In genomic region chr4:3073158-3074077, GRCh38 we compare ENCODE assay signal across 8 cellular contexts. TPM values are rescaled to one million over a fixed set of nuclear protein-coding genes. Genes with fewer than 3 reads are reported as not detected.
DNase-seq lines count a peak whose midpoint lies in the region; ATAC-seq lines count a peak whose summit lies in the region.

No MANE protein-coding gene starts in this region.

- peak overlapping the region; percentile 59; the same call in 1 of the 2 replicates for H3K9ac ChIP-seq in ES-I3 (ENCODE audit: low read depth, low read length)

- no peaks in the 10 kb centered on the region for H3K9me3 Mint-ChIP-seq in natural killer cell treated with Interleukin-12 subunit alpha and Interleukin-12 subunit beta and Interleukin-15 and Interleukin-18, amount 100 ng/mL, for 72 hours

- no peaks in the 10 kb centered on the region for H3K36me3 Mint-ChIP-seq in natural killer cell treated with Interleukin-12 subunit alpha and Interleukin-12 subunit beta and Interleukin-15 and Interleukin-18, amount 100 ng/mL, for 72 hours

- no peaks in the 10 kb centered on the region for H3K27me3 ChIP-seq in ectodermal cell (ENCODE audit: control insufficient read depth, insufficient read depth, low read length, poor library complexity, severe bottlenecking)

- peaks cover 21 to 24% of the 10 kb centered on the region in 2 donors for H3K4me1 Mint-ChIP-seq in natural killer cell treated with Interleukin-12 subunit alpha and Interleukin-12 subunit beta and Interleukin-15 and Interleukin-18, amount 100 ng/mL, for 72 hours (ENCODE audit: low read depth in 2 of 2)

- H3K27me3 Mint-ChIP-seq in natural killer cell treated with Interleukin-12 subunit alpha and Interleukin-12 subunit beta and Interleukin-15 and Interleukin-18, amount 100 ng/mL, for 72 hours = no peaks in the 10 kb centered on the region

- peak overlapping the region in 1 of 2 donors; percentile 35 for H3K27ac Mint-ChIP-seq in natural killer cell treated with Interleukin-12 subunit alpha and Interleukin-12 subunit beta and Interleukin-15 and Interleukin-18, amount 100 ng/mL, for 72 hours

- ATAC-seq in GM21737 (IDR thresholded peaks at IDR 0.05; ENCODE audit: unreplicated experiment) (peak; percentile 25), GM18520 (IDR thresholded peaks at IDR 0.05; ENCODE audit: unreplicated experiment) (no peak)
- ATAC-seq in natural killer cell treated with Interleukin-12 subunit alpha and Interleukin-12 subunit beta and Interleukin-15 and Interleukin-18, amount 100 ng/mL, for 72 hours = no peak

- H3K4me1 ChIP-seq in ES-I3 (ENCODE audit: insufficient read depth, low read length) (peaks cover 9% of the 10 kb centered on the region; the same call in 1 of the 2 replicates), ectodermal cell (ENCODE audit: control insufficient read depth, insufficient read depth, low read length) (no peaks in the 10 kb centered on the region)

- H3K9me3 ChIP-seq in ES-I3 (ENCODE audit: control insufficient read depth, insufficient read depth, low read length) (no peaks in the 10 kb centered on the region), ectodermal cell (ENCODE audit: control insufficient read depth, low read length) (no peaks in the 10 kb centered on the region)

- H3K36me3 ChIP-seq in ES-I3 (ENCODE audit: insufficient read depth, low read length) (no peaks in the 10 kb centered on the region), ectodermal cell (ENCODE audit: control insufficient read depth, insufficient read depth, low read length) (no peaks in the 10 kb centered on the region)

- WGBS in ectodermal cell, 2 experiments = 18 to 19% methylated on average over 52 to 54 of the region's 54 CpGs

- H3K4me3 ChIP-seq in ectodermal cell (ENCODE audit: insufficient read depth, low read depth, low read length) = peak overlapping the region; percentile 61

- DNase-seq in NAMALWA (ENCODE audit: low spot score) = peak; percentile 76
- DNase-seq in natural killer cell treated with Interleukin-12 subunit alpha and Interleukin-12 subunit beta and Interleukin-15 and Interleukin-18, amount 100 ng/mL, for 72 hours (ENCODE audit: low spot score) = no peak
- DNase-seq in Ammon's horn (ENCODE audit: low spot score) = no peak
- no peak for DNase-seq in SHP77 (lab: John Stamatoyannopoulos, UW)

- H3K27ac ChIP-seq in ectodermal cell (ENCODE audit: insufficient read depth, low read depth, low read length, poor library complexity, severe bottlenecking) = no peak overlapping the region

- H3K4me3 Mint-ChIP-seq in natural killer cell treated with Interleukin-12 subunit alpha and Interleukin-12 subunit beta and Interleukin-15 and Interleukin-18, amount 100 ng/mL, for 72 hours = peak overlapping the region; percentile 72

RNA-seq across cellular contexts. Expression of gene HTT-AS, which starts 0.9 kb away (rescaled TPM):
- not detected for polyA plus RNA-seq in ectodermal cell (2013, experiment 1 of 4)
- polyA plus RNA-seq in ectodermal cell (2013, experiment 2 of 4) = not detected
- polyA plus RNA-seq in ectodermal cell (2013, experiment 3 of 4) = not detected
- not detected for polyA plus RNA-seq in ectodermal cell (2013, experiment 4 of 4)
- total RNA-seq in natural killer cell treated with Interleukin-12 subunit alpha and Interleukin-12 subunit beta and Interleukin-15 and Interleukin-18, amount 100 ng/mL, for 72 hours = not detected

RNA-seq across cellular contexts. Expression of gene HTT, which starts 1.1 kb away (rescaled TPM):
- 26.9 TPM for polyA plus RNA-seq in ectodermal cell (2013, experiment 1 of 4)
- polyA plus RNA-seq in ectodermal cell (2013, experiment 2 of 4) = 36.6 TPM
- polyA plus RNA-seq in ectodermal cell (2013, experiment 3 of 4) = 32.7 TPM
- polyA plus RNA-seq in ectodermal cell (2013, experiment 4 of 4) = 30.7 TPM
- total RNA-seq in natural killer cell treated with Interleukin-12 subunit alpha and Interleukin-12 subunit beta and Interleukin-15 and Interleukin-18, amount 100 ng/mL, for 72 hours = 100 to 1,000 TPM in 1 of 2 donors, 10 to 100 TPM in 1; 62.4 to 116 TPM
